In the genomic region with DNA sequence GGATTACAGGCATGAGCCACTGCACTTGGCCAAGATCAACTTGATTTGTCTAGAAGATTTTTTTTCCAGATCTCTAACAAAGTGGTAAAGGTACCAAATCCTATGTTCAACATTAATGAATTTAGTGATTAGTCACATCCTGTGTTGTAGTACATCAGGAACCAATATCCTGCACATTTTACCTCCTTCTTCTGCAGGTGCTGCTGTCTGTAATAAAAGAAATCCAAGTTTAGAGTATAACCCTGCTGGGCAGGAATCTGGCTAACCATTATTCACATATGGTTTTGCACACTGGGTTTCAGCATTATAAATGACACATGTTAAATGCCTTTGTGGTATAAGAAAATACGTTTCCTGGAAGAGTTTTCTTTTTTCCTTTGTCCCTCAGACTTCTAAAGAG, we compare ENCODE assay signal across 1 cellular context.
TF ChIP-seq lines count a peak whose summit lies in the region.

No MANE protein-coding gene starts in this region.

TF ChIP-seq in SK-N-SH treated with all-trans-retinoic acid at 6 μM for 48 hours, 23 proteins besides CTCF, POLR2A, EP300 and RAD21 (continued from another document):
- TF ChIP-seq, protein P1, sequence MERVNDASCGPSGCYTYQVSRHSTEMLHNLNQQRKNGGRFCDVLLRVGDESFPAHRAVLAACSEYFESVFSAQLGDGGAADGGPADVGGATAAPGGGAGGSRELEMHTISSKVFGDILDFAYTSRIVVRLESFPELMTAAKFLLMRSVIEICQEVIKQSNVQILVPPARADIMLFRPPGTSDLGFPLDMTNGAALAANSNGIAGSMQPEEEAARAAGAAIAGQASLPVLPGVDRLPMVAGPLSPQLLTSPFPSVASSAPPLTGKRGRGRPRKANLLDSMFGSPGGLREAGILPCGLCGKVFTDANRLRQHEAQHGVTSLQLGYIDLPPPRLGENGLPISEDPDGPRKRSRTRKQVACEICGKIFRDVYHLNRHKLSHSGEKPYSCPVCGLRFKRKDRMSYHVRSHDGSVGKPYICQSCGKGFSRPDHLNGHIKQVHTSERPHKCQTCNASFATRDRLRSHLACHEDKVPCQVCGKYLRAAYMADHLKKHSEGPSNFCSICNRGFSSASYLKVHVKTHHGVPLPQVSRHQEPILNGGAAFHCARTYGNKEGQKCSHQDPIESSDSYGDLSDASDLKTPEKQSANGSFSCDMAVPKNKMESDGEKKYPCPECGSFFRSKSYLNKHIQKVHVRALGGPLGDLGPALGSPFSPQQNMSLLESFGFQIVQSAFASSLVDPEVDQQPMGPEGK (CRISPR knock-in tag; IDR thresholded peaks at IDR 0.05; ENCODE audit: borderline replicate concordance), result no peak
- TF ChIP-seq ZFP30 (CRISPR knock-in tag; IDR thresholded peaks at IDR 0.05), result no peak
- TF ChIP-seq, protein P2, sequence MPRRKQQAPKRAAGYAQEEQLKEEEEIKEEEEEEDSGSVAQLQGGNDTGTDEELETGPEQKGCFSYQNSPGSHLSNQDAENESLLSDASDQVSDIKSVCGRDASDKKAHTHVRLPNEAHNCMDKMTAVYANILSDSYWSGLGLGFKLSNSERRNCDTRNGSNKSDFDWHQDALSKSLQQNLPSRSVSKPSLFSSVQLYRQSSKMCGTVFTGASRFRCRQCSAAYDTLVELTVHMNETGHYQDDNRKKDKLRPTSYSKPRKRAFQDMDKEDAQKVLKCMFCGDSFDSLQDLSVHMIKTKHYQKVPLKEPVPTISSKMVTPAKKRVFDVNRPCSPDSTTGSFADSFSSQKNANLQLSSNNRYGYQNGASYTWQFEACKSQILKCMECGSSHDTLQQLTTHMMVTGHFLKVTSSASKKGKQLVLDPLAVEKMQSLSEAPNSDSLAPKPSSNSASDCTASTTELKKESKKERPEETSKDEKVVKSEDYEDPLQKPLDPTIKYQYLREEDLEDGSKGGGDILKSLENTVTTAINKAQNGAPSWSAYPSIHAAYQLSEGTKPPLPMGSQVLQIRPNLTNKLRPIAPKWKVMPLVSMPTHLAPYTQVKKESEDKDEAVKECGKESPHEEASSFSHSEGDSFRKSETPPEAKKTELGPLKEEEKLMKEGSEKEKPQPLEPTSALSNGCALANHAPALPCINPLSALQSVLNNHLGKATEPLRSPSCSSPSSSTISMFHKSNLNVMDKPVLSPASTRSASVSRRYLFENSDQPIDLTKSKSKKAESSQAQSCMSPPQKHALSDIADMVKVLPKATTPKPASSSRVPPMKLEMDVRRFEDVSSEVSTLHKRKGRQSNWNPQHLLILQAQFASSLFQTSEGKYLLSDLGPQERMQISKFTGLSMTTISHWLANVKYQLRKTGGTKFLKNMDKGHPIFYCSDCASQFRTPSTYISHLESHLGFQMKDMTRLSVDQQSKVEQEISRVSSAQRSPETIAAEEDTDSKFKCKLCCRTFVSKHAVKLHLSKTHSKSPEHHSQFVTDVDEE (CRISPR knock-in tag; IDR thresholded peaks at IDR 0.05), result no peak
